Comparison of ENCODE assay signal across 2 cellular contexts in the genomic region with DNA sequence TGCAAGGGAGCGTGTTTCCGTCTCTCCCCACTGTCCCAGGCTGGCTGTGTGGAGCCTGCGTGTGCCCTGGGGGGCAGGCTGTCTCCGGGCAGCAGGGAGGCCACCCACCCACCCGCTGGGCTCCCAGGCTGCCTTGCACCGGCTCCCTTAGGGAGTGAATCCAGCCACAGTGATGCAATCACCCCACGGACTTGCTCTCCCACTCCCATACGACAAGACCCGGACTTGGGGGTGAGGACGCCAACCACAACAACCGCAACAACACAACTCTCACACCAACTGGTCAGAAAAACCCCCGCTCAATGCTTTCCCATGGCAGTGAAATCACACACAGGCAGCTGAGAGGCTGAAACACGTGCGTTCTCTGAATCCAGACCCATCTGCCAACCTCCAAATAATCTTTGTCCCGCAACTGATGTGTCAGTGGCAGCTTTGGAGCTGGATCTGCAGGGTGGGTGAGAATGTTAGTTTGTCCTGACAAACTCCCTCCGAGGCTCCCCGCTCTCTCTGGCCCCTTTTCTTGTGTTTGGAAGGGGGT.
TF ChIP-seq lines count a peak whose summit lies in the region.

No MANE protein-coding gene starts in this region.

TF ChIP-seq in SK-N-SH, 30 proteins besides CTCF, POLR2A, EP300 and RAD21:
- TF ChIP-seq RXRA (IDR thresholded peaks at IDR 0.05; ENCODE audit: borderline replicate concordance, low read depth) (no peak), USF2 (IDR thresholded peaks at IDR 0.05; ENCODE audit: borderline replicate concordance, low read depth, low read length) (no peak), YY1 (IDR thresholded peaks at IDR 0.05; ENCODE audit: low read depth) (no peak), RFX5 (IDR thresholded peaks at IDR 0.05; ENCODE audit: low read length) (no peak), REST (IDR thresholded peaks at IDR 0.05; ENCODE audit: low read depth, low read length) (no peak), NRF1 (IDR thresholded peaks at IDR 0.05; ENCODE audit: low read depth, low read length) (no peak), MXI1 (IDR thresholded peaks at IDR 0.05; ENCODE audit: low read depth, low read length) (no peak), CHD2 (IDR thresholded peaks at IDR 0.05; ENCODE audit: low read length, partially characterized antibody) (no peak), TAF1 (IDR thresholded peaks at IDR 0.05; ENCODE audit: borderline replicate concordance, low read depth, low read length) (no peak), ZBTB33 (IDR thresholded peaks at IDR 0.05; ENCODE audit: borderline replicate concordance, low read depth) (no peak), MEF2A (IDR thresholded peaks at IDR 0.05; ENCODE audit: borderline replicate concordance, low read depth) (no peak), USF1 (IDR thresholded peaks at IDR 0.05; ENCODE audit: borderline replicate concordance, low read depth) (no peak), EZH2phosphoT487 (IDR thresholded peaks at IDR 0.05; ENCODE audit: borderline replicate concordance, low read depth) (no peak), TEAD4 (IDR thresholded peaks at IDR 0.05; ENCODE audit: borderline replicate concordance, insufficient read depth) (no peak), TCF12 (IDR thresholded peaks at IDR 0.05) (no peak), RCOR1 (IDR thresholded peaks at IDR 0.05; ENCODE audit: low read length) (no peak), GATA2 (CRISPR knock-in tag; IDR thresholded peaks at IDR 0.05) (no peak), POLR2AphosphoS5 (IDR thresholded peaks at IDR 0.05; ENCODE audit: low read depth, low read length) (no peak), PBX3 (IDR thresholded peaks at IDR 0.05) (no peak)

TF ChIP-seq in SK-N-SH treated with all-trans-retinoic acid at 6 μM for 48 hours, 23 proteins besides CTCF, POLR2A, EP300 and RAD21:
- TF ChIP-seq TCF4 (CRISPR knock-in tag; IDR thresholded peaks at IDR 0.05; ENCODE audit: borderline replicate concordance), result no peak
- no peak for TF ChIP-seq CSDC2 (CRISPR knock-in tag; IDR thresholded peaks at IDR 0.05)
- no peak for TF ChIP-seq ZC3H10 (CRISPR knock-in tag; IDR thresholded peaks at IDR 0.05)
- no peak for TF ChIP-seq CREB5 (CRISPR knock-in tag; IDR thresholded peaks at IDR 0.05; ENCODE audit: low read depth)
- TF ChIP-seq POU6F1 (CRISPR knock-in tag; IDR thresholded peaks at IDR 0.05; ENCODE audit: borderline replicate concordance, low read depth), result no peak
- no peak for TF ChIP-seq ARNTL (CRISPR knock-in tag; IDR thresholded peaks at IDR 0.05; ENCODE audit: borderline replicate concordance, low read depth)
- TF ChIP-seq, protein P1, sequence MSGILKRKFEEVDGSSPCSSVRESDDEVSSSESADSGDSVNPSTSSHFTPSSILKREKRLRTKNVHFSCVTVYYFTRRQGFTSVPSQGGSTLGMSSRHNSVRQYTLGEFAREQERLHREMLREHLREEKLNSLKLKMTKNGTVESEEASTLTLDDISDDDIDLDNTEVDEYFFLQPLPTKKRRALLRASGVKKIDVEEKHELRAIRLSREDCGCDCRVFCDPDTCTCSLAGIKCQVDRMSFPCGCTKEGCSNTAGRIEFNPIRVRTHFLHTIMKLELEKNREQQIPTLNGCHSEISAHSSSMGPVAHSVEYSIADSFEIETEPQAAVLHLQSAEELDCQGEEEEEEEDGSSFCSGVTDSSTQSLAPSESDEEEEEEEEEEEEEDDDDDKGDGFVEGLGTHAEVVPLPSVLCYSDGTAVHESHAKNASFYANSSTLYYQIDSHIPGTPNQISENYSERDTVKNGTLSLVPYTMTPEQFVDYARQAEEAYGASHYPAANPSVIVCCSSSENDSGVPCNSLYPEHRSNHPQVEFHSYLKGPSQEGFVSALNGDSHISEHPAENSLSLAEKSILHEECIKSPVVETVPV (CRISPR knock-in tag; IDR thresholded peaks at IDR 0.05), result no peak
- TF ChIP-seq, protein P2, sequence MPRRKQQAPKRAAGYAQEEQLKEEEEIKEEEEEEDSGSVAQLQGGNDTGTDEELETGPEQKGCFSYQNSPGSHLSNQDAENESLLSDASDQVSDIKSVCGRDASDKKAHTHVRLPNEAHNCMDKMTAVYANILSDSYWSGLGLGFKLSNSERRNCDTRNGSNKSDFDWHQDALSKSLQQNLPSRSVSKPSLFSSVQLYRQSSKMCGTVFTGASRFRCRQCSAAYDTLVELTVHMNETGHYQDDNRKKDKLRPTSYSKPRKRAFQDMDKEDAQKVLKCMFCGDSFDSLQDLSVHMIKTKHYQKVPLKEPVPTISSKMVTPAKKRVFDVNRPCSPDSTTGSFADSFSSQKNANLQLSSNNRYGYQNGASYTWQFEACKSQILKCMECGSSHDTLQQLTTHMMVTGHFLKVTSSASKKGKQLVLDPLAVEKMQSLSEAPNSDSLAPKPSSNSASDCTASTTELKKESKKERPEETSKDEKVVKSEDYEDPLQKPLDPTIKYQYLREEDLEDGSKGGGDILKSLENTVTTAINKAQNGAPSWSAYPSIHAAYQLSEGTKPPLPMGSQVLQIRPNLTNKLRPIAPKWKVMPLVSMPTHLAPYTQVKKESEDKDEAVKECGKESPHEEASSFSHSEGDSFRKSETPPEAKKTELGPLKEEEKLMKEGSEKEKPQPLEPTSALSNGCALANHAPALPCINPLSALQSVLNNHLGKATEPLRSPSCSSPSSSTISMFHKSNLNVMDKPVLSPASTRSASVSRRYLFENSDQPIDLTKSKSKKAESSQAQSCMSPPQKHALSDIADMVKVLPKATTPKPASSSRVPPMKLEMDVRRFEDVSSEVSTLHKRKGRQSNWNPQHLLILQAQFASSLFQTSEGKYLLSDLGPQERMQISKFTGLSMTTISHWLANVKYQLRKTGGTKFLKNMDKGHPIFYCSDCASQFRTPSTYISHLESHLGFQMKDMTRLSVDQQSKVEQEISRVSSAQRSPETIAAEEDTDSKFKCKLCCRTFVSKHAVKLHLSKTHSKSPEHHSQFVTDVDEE (CRISPR knock-in tag; IDR thresholded peaks at IDR 0.05), result no peak
- no peak for TF ChIP-seq BACH2 (CRISPR knock-in tag; IDR thresholded peaks at IDR 0.05; ENCODE audit: borderline replicate concordance)
- TF ChIP-seq, protein P3, sequence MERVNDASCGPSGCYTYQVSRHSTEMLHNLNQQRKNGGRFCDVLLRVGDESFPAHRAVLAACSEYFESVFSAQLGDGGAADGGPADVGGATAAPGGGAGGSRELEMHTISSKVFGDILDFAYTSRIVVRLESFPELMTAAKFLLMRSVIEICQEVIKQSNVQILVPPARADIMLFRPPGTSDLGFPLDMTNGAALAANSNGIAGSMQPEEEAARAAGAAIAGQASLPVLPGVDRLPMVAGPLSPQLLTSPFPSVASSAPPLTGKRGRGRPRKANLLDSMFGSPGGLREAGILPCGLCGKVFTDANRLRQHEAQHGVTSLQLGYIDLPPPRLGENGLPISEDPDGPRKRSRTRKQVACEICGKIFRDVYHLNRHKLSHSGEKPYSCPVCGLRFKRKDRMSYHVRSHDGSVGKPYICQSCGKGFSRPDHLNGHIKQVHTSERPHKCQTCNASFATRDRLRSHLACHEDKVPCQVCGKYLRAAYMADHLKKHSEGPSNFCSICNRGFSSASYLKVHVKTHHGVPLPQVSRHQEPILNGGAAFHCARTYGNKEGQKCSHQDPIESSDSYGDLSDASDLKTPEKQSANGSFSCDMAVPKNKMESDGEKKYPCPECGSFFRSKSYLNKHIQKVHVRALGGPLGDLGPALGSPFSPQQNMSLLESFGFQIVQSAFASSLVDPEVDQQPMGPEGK (CRISPR knock-in tag; IDR thresholded peaks at IDR 0.05; ENCODE audit: borderline replicate concordance), result no peak
- TF ChIP-seq SNAI2 (CRISPR knock-in tag; IDR thresholded peaks at IDR 0.05), result no peak
- TF ChIP-seq OSR1 (CRISPR knock-in tag; IDR thresholded peaks at IDR 0.05), result no peak
- no peak for TF ChIP-seq ZNF8 (CRISPR knock-in tag; IDR thresholded peaks at IDR 0.05)
- no peak for TF ChIP-seq ISL1 (CRISPR knock-in tag; IDR thresholded peaks at IDR 0.05)
- no peak for TF ChIP-seq GLIS3 (CRISPR knock-in tag; IDR thresholded peaks at IDR 0.05)
- no peak for TF ChIP-seq ZNF70 (CRISPR knock-in tag; IDR thresholded peaks at IDR 0.05)
